ENCODE assay signal across 8 cellular contexts in genomic region chr18:32093106-32093511, GRCh38. TPM values are rescaled to one million over a fixed set of nuclear protein-coding genes. Genes with fewer than 3 reads are reported as not detected.
A peak's percentile ranks its signal among the peaks of the same experiment; 100 is the strongest.
DNase-seq lines count a peak whose midpoint lies in the region; ATAC-seq and TF ChIP-seq lines count a peak whose summit lies in the region.

No MANE protein-coding gene starts in this region.

- H3K27ac Mint-ChIP-seq in activated T-helper 2 cell treated with anti-CD3 and anti-CD28 coated beads, Interferon-gamma antibody, Interleukin-2, Interleukin-4, amounts not matched to agents 10 μg/mL and 5 μg/mL and 100 μg/mL, durations not matched to agents 14 hours and 24 hours and 36 hours: peak overlapping the region; percentile 89
- H3K27ac Mint-ChIP-seq in naive thymus-derived CD4-positive, alpha-beta T cell: peak overlapping the region; percentile 91 to 98 (median 95)

- no peaks in the 10 kb centered on the region for H3K9me3 ChIP-seq in naive thymus-derived CD4-positive, alpha-beta T cell (ENCODE audit: control insufficient read depth in 2 of 3, low read length in 3 of 3)
- no peaks in the 10 kb centered on the region for H3K9me3 ChIP-seq in thyroid gland

- H3K27me3 ChIP-seq in naive thymus-derived CD4-positive, alpha-beta T cell (ENCODE audit: control insufficient read depth in 2 of 2, insufficient read depth in 2 of 2, low read length in 2 of 2): no peaks in the 10 kb centered on the region
- no peaks in the 10 kb centered on the region for H3K27me3 ChIP-seq in thyroid gland

- 1 to 2% methylated on average over 25 to 31 of the region's 32 CpGs for WGBS in thyroid gland, 2 donors

- POLR2A ChIA-PET in naive thymus-derived CD4-positive, alpha-beta T cell (lab: Charles Lee): interaction anchor here (0.7 to 7.5 kb wide), 5 partner anchors 21 to 151 kb away, joined by 3 to 100 read pairs (median 4); partner anchors contain the start of genes RNF125 and TRAPPC8

- peaks cover 37 to 39% of the 10 kb centered on the region in 2 donors for H3K4me1 ChIP-seq in naive thymus-derived CD4-positive, alpha-beta T cell (ENCODE audit: control insufficient read depth in 2 of 2, insufficient read depth in 2 of 2, low read length in 2 of 2)
- H3K4me1 ChIP-seq in thyroid gland: peaks cover 12 to 15% of the 10 kb centered on the region in 2 donors

- TF ChIP-seq CTCF in fibroblast of pulmonary artery (IDR thresholded peaks at IDR 0.05; ENCODE audit: low read length, missing control alignments): no peak
- no peak for TF ChIP-seq CTCF in thyroid gland (IDR thresholded peaks at IDR 0.05)

- H3K27ac ChIP-seq in naive thymus-derived CD4-positive, alpha-beta T cell (ENCODE audit: low read depth, low read length): peak overlapping the region; percentile 100
- H3K27ac ChIP-seq in thyroid gland: peak overlapping the region; percentile 87 to 100 (median 99)

- peak overlapping the region; percentile 94 for H3K4me3 Mint-ChIP-seq in activated T-helper 2 cell treated with anti-CD3 and anti-CD28 coated beads, Interferon-gamma antibody, Interleukin-2, Interleukin-4, amounts not matched to agents 10 μg/mL and 5 μg/mL and 100 μg/mL, durations not matched to agents 14 hours and 24 hours and 36 hours (ENCODE audit: low read depth)
- peak overlapping the region; percentile 90 to 100 (median 97) for H3K4me3 Mint-ChIP-seq in naive thymus-derived CD4-positive, alpha-beta T cell

- no peaks in the 10 kb centered on the region for H3K27me3 Mint-ChIP-seq in activated T-helper 2 cell treated with anti-CD3 and anti-CD28 coated beads, Interferon-gamma antibody, Interleukin-2, Interleukin-4, amounts not matched to agents 10 μg/mL and 5 μg/mL and 100 μg/mL, durations not matched to agents 14 hours and 24 hours and 36 hours (ENCODE audit: low read depth)
- no peaks in the 10 kb centered on the region for H3K27me3 Mint-ChIP-seq in naive thymus-derived CD4-positive, alpha-beta T cell

- peaks cover 37% of the 10 kb centered on the region for H3K4me1 Mint-ChIP-seq in activated T-helper 2 cell treated with anti-CD3 and anti-CD28 coated beads, Interferon-gamma antibody, Interleukin-2, Interleukin-4, amounts not matched to agents 10 μg/mL and 5 μg/mL and 100 μg/mL, durations not matched to agents 14 hours and 24 hours and 36 hours (ENCODE audit: low read depth)
- H3K4me1 Mint-ChIP-seq in naive thymus-derived CD4-positive, alpha-beta T cell: peaks cover 35 to 58% (median 48%) of the 10 kb centered on the region in 7 donors

- H3K4me3 ChIP-seq in fibroblast of pulmonary artery (replicated peaks; ENCODE audit: low read depth, low read length) (peak overlapping the region; percentile 85), thyroid gland (replicated peaks in 1 of 3) (peak overlapping the region; percentile 35 to 88 (median 86))
- H3K4me3 ChIP-seq in naive thymus-derived CD4-positive, alpha-beta T cell (ENCODE audit: low read length): peak overlapping the region; percentile 72

- DNase-seq in C1 segment of cervical spinal cord (lab: John Stamatoyannopoulos, UW) (peak in 13 of 14 donors; percentile 25 to 75 (median 42)), NOMO-1 treated with DMSO at 0.1 percent for 48 hours (lab: John Stamatoyannopoulos, UW; ENCODE audit: unreplicated experiment) (peak; percentile 77), fibroblast of pulmonary artery (ENCODE audit: low read depth) (peak; percentile 58), thyroid gland (peak; percentile 53 to 72)
- peak; percentile 30 for DNase-seq in activated T-helper 2 cell treated with anti-CD3 and anti-CD28 coated beads, Interferon-gamma antibody, Interleukin-2, Interleukin-4, amounts not matched to agents 10 μg/mL and 5 μg/mL and 100 μg/mL, durations not matched to agents 14 hours and 24 hours and 36 hours (ENCODE audit: low spot score)
- peak in 8 of 9 donors; percentile 27 to 51 (median 42) for DNase-seq in naive thymus-derived CD4-positive, alpha-beta T cell

- intact Hi-C loops in activated T-helper 2 cell treated with anti-CD3 and anti-CD28 coated beads, Interferon-gamma antibody, Interleukin-2, Interleukin-4, amounts not matched to agents 10 μg/mL and 5 μg/mL and 100 μg/mL, durations not matched to agents 14 hours and 24 hours and 36 hours (cut with micrococcal nuclease): loop anchor here (2.0 to 5.0 kb wide), 4 partner anchors 14 to 436 kb away; no protein-coding TSS in a partner anchor
- intact Hi-C loops in naive thymus-derived CD4-positive, alpha-beta T cell (cut with micrococcal nuclease): loop anchor here (1.0 to 10.0 kb wide), 10 partner anchors 8 to 931 kb away; partner anchors contain the start of genes B4GALT6 (in 1 of the 2), DSC1 (in 1 of the 2) and GAREM1 (in 1 of the 2)
- intact Hi-C loops in thyroid gland (cut with DNase I): no loop called here

- H3K36me3 ChIP-seq in naive thymus-derived CD4-positive, alpha-beta T cell (ENCODE audit: control insufficient read depth in 2 of 3, insufficient read depth in 3 of 3, low read length in 3 of 3): peaks cover 0 to 5% (median 0%) of the 10 kb centered on the region in 3 experiments
- no peaks in the 10 kb centered on the region for H3K36me3 ChIP-seq in thyroid gland

- H3K36me3 Mint-ChIP-seq in activated T-helper 2 cell treated with anti-CD3 and anti-CD28 coated beads, Interferon-gamma antibody, Interleukin-2, Interleukin-4, amounts not matched to agents 10 μg/mL and 5 μg/mL and 100 μg/mL, durations not matched to agents 14 hours and 24 hours and 36 hours (ENCODE audit: low read depth): peaks cover 53% of the 10 kb centered on the region
- peaks cover 10 to 36% (median 20%) of the 10 kb centered on the region in 5 donors for H3K36me3 Mint-ChIP-seq in naive thymus-derived CD4-positive, alpha-beta T cell

- ATAC-seq in GM19043 (IDR thresholded peaks at IDR 0.05; ENCODE audit: low read depth, unreplicated experiment): peak; percentile 25
- ATAC-seq in HG03342 (IDR thresholded peaks at IDR 0.05; ENCODE audit: unreplicated experiment): peak; percentile 31
- peak; percentile 3 for ATAC-seq in naive thymus-derived CD4-positive, alpha-beta T cell

- TF ChIP-seq POLR2A in thyroid gland (IDR thresholded peaks at IDR 0.05): no peak

- no peaks in the 10 kb centered on the region for H3K9me3 Mint-ChIP-seq in activated T-helper 2 cell treated with anti-CD3 and anti-CD28 coated beads, Interferon-gamma antibody, Interleukin-2, Interleukin-4, amounts not matched to agents 10 μg/mL and 5 μg/mL and 100 μg/mL, durations not matched to agents 14 hours and 24 hours and 36 hours
- no peaks in the 10 kb centered on the region for H3K9me3 Mint-ChIP-seq in naive thymus-derived CD4-positive, alpha-beta T cell

- CTCF ChIA-PET in naive thymus-derived CD4-positive, alpha-beta T cell (lab: Charles Lee): no interaction called here

RNA-seq across cellular contexts. Expression of gene RNF138, which starts 1.4 kb away (rescaled TPM):
- total RNA-seq in activated T-helper 2 cell treated with anti-CD3 and anti-CD28 coated beads, Interferon-gamma antibody, Interleukin-2, Interleukin-4, amounts not matched to agents 10 μg/mL and 5 μg/mL and 100 μg/mL, durations not matched to agents 14 hours and 24 hours and 36 hours: 84.9 and 100 TPM in 2 replicates
- 100 to 1,000 TPM in 1 of 5 experiments, 10 to 100 TPM in 4; 72.3 to 142 (median 80.7) TPM for total RNA-seq in naive thymus-derived CD4-positive, alpha-beta T cell
- polyA plus RNA-seq in naive thymus-derived CD4-positive, alpha-beta T cell: 100 to 1,000 TPM in 1 of 2 donors, 10 to 100 TPM in 1; 98.4 to 140 TPM
- 10 to 100 TPM; 10.7 to 62.7 (median 27.4) TPM for total RNA-seq in thyroid gland

Comparison
In these comparisons a context has a peak if more than half of its experiments do, and no peak if none do; other contexts are left out.
1. Peak in every context shown above with its lines: DNase-seq, ATAC-seq, H3K4me3 ChIP-seq and H3K27ac ChIP-seq.